In genomic region chr4:138242076-138242829, GRCh38 we compare ENCODE assay signal across 8 cellular contexts. TPM values are rescaled to one million over a fixed set of nuclear protein-coding genes. Genes with fewer than 3 reads are reported as not detected.
DNase-seq lines count a peak whose midpoint lies in the region; ATAC-seq and TF ChIP-seq lines count a peak whose summit lies in the region.

Gene SLC7A11 (minus strand): TSS chr4:138242349. CDS start chr4:138242069, 280 bp downstream.

- H3K36me3 ChIP-seq in endocrine pancreas (ENCODE audit: control insufficient read depth, insufficient read depth, low read length), result no peaks in the 10 kb centered on the region

- peaks cover 3% of the 10 kb centered on the region for H3K4me1 ChIP-seq in endocrine pancreas (ENCODE audit: control insufficient read depth, insufficient read depth, low read length)

- H3K27me3 ChIP-seq in endocrine pancreas (ENCODE audit: control insufficient read depth, insufficient read depth, low read length), result no peaks in the 10 kb centered on the region

- CTCF ChIA-PET in activated B cell treated with CpG ODN at 0.5 μM for 24 hours (lab: Charles Lee), result interaction anchor here (1.5 kb wide), 1 partner anchor 152 kb away, joined by 3 read pairs; no protein-coding TSS in a partner anchor

- no peaks in the 10 kb centered on the region for H3K9me3 Mint-ChIP-seq in CD14-positive monocyte
- H3K9me3 Mint-ChIP-seq in activated B cell treated with CpG ODN at 0.5 μM for 24 hours, result no peaks in the 10 kb centered on the region
- H3K9me3 Mint-ChIP-seq in memory B cell, result no peaks in the 10 kb centered on the region
- no peaks in the 10 kb centered on the region for H3K9me3 Mint-ChIP-seq in stimulated activated naive B cell treated with anti-CD40 and anti-IgM and Interleukin-4, amounts not matched to agents 10 μg/mL and 1 μg/mL and 100 μg/mL, for 72 hours

- peak within 1 kb of the TSS; percentile 74 to 90 for H3K4me3 Mint-ChIP-seq in CD14-positive monocyte
- H3K4me3 Mint-ChIP-seq in activated B cell treated with CpG ODN at 0.5 μM for 24 hours, result peak within 1 kb of the TSS; percentile 84
- peak within 1 kb of the TSS; percentile 81 for H3K4me3 Mint-ChIP-seq in memory B cell
- peak within 1 kb of the TSS; percentile 69 to 76 for H3K4me3 Mint-ChIP-seq in stimulated activated naive B cell treated with anti-CD40 and anti-IgM and Interleukin-4, amounts not matched to agents 10 μg/mL and 1 μg/mL and 100 μg/mL, for 72 hours

- intact Hi-C loops in CD14-positive monocyte (cut with micrococcal nuclease) (loop anchor here (5.0 to 10.0 kb wide), 4 partner anchors 50 to 165 kb away; no protein-coding TSS in a partner anchor), activated B cell treated with CpG ODN at 0.5 μM for 24 hours (cut with micrococcal nuclease) (loop anchor here (1.0 kb wide), 2 partner anchors 52 to 128 kb away; no protein-coding TSS in a partner anchor)

- no peaks in the 10 kb centered on the region for H3K9me3 ChIP-seq in endocrine pancreas (ENCODE audit: control insufficient read depth, low read length)

- peak; percentile 84 for DNase-seq in CD14-positive monocyte (ENCODE audit: low spot score)
- DNase-seq in NCI-H2196 (lab: John Stamatoyannopoulos, UW; ENCODE audit: unreplicated experiment), result peak; percentile 47
- no peak for DNase-seq in activated B cell treated with CpG ODN at 0.5 μM for 24 hours
- DNase-seq in memory B cell (ENCODE audit: low spot score in 2 of 2), result peak in 1 of 2 donors; percentile 24
- peak; percentile 15 for DNase-seq in stimulated activated naive B cell treated with anti-CD40 and anti-IgM and Interleukin-4, amounts not matched to agents 10 μg/mL and 1 μg/mL and 100 μg/mL, for 72 hours

- peaks cover 11% of the 10 kb centered on the region for H3K4me1 Mint-ChIP-seq in CD14-positive monocyte
- peaks cover 16% of the 10 kb centered on the region for H3K4me1 Mint-ChIP-seq in activated B cell treated with CpG ODN at 0.5 μM for 24 hours
- peaks cover 12% of the 10 kb centered on the region for H3K4me1 Mint-ChIP-seq in memory B cell
- peaks cover 8 to 12% of the 10 kb centered on the region in 2 donors for H3K4me1 Mint-ChIP-seq in stimulated activated naive B cell treated with anti-CD40 and anti-IgM and Interleukin-4, amounts not matched to agents 10 μg/mL and 1 μg/mL and 100 μg/mL, for 72 hours

- ATAC-seq in GM19025 (IDR thresholded peaks at IDR 0.05; ENCODE audit: low read depth, unreplicated experiment) (peak; percentile 99), HG03159 (IDR thresholded peaks at IDR 0.05; ENCODE audit: unreplicated experiment) (peak; percentile 100), activated B cell treated with CpG ODN at 0.5 μM for 24 hours (ENCODE audit: low read depth) (peak; percentile 95), memory B cell (ENCODE audit: low read depth) (peak; percentile 98)
- ATAC-seq in stimulated activated naive B cell treated with anti-CD40 and anti-IgM and Interleukin-4, amounts not matched to agents 10 μg/mL and 1 μg/mL and 100 μg/mL, for 72 hours (replicated peaks), result peak; percentile 97 to 98

- H3K27ac Mint-ChIP-seq in CD14-positive monocyte (peak within 1 kb of the TSS; percentile 82 to 95 (median 93)), activated B cell treated with CpG ODN at 0.5 μM for 24 hours (peak within 1 kb of the TSS; percentile 54), memory B cell (peak within 1 kb of the TSS; percentile 25)
- peak within 1 kb of the TSS; percentile 86 for H3K27ac Mint-ChIP-seq in stimulated activated naive B cell treated with anti-CD40 and anti-IgM and Interleukin-4, amounts not matched to agents 10 μg/mL and 1 μg/mL and 100 μg/mL, for 72 hours

- H3K27me3 Mint-ChIP-seq in CD14-positive monocyte (ENCODE audit: low read depth in 3 of 3) (peaks cover 0 to 2% (median 0%) of the 10 kb centered on the region in 3 donors), activated B cell treated with CpG ODN at 0.5 μM for 24 hours (no peaks in the 10 kb centered on the region), memory B cell (no peaks in the 10 kb centered on the region)
- H3K27me3 Mint-ChIP-seq in stimulated activated naive B cell treated with anti-CD40 and anti-IgM and Interleukin-4, amounts not matched to agents 10 μg/mL and 1 μg/mL and 100 μg/mL, for 72 hours, result peaks cover 6 to 8% of the 10 kb centered on the region in 2 donors

- H3K9ac ChIP-seq in endocrine pancreas (ENCODE audit: control insufficient read depth, insufficient read depth, low read length), result peak within 1 kb of the TSS; percentile 47

- TF ChIP-seq CTCF in CD14-positive monocyte (IDR thresholded peaks at IDR 0.05) (no peak), activated B cell treated with CpG ODN at 0.5 μM for 24 hours (IDR thresholded peaks at IDR 0.05) (no peak)

- POLR2A ChIA-PET in activated B cell treated with CpG ODN at 0.5 μM for 24 hours (lab: Charles Lee), result interaction anchor here (1.3 kb wide), 1 partner anchor 52 kb away, joined by 9 read pairs; no protein-coding TSS in a partner anchor

- peak within 1 kb of the TSS; percentile 70 for H3K4me3 ChIP-seq in endocrine pancreas (ENCODE audit: control insufficient read depth, insufficient read depth, low read length)

- no peaks in the 10 kb centered on the region for H3K36me3 Mint-ChIP-seq in CD14-positive monocyte
- H3K36me3 Mint-ChIP-seq in activated B cell treated with CpG ODN at 0.5 μM for 24 hours (ENCODE audit: low read depth), result no peaks in the 10 kb centered on the region
- no peaks in the 10 kb centered on the region for H3K36me3 Mint-ChIP-seq in memory B cell
- H3K36me3 Mint-ChIP-seq in stimulated activated naive B cell treated with anti-CD40 and anti-IgM and Interleukin-4, amounts not matched to agents 10 μg/mL and 1 μg/mL and 100 μg/mL, for 72 hours, result no peaks in the 10 kb centered on the region

RNA-seq across cellular contexts. Expression of gene SLC7A11, which starts in this region (rescaled TPM):
- under 1 TPM in 1 of 2 donors, not detected in 1; 0.02 TPM for polyA plus RNA-seq in CD14-positive monocyte
- 1.2 and 1.4 TPM in 2 replicates for total RNA-seq in activated B cell treated with CpG ODN at 0.5 μM for 24 hours

Comparison
In these comparisons a context has a peak if more than half of its experiments do, and no peak if none do; other contexts are left out.
1. Peak in DNase-seq in CD14-positive monocyte; RNA of the gene not detected or under 1 TPM.
2. H3K27ac Mint-ChIP-seq: peak in every context shown above with its lines; median percentile 93 in CD14-positive monocyte; 86 in stimulated activated naive B cell treated with anti-CD40 and anti-IgM and Interleukin-4, amounts not matched to agents 10 μg/mL and 1 μg/mL and 100 μg/mL, for 72 hours; 54 in activated B cell treated with CpG ODN at 0.5 μM for 24 hours; 25 in memory B cell.